ENCODE assay signal across 15 cellular contexts in the genomic region with DNA sequence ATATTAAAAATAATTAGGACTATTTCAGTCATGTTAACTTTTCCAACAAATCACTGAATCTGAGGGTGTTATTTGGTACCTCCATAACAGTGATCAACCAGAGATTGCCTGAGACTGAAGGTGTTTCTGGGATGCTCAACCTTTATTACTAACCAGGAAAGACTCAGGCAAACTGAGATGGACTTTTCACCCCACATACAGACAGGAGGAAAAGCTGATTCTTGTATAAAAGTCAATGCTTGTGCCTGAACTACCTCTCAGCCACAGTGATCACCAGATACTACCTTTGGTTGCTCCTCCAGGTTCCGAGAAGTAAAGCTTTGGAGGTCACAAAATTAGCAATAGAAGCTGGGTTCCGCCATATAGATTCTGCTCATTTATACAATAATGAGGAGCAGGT. TPM values are rescaled to one million over a fixed set of nuclear protein-coding genes. Genes with fewer than 3 reads are reported as not detected.
DNase-seq lines count a peak whose midpoint lies in the region; ATAC-seq and TF ChIP-seq lines count a peak whose summit lies in the region.
"Had no signal": no experiment of that assay in that cellular context is flagged by ENCODE, and none has a peak within 500 bp of the region (broad histone marks: within the 10 kb centered on the region; RNA-seq: fewer than 3 reads in every experiment).

No MANE protein-coding gene starts in this region.

- no peaks in the 10 kb centered on the region for H4K20me1 ChIP-seq in PC-9 (ENCODE audit: insufficient read depth)

- H3K4me2 ChIP-seq in PC-9: peak overlapping the region; percentile 74
- H3K4me2 ChIP-seq: neural progenitor cell had no signal

- peaks cover 42% of the 10 kb centered on the region for H3F3A ChIP-seq in PC-9 (ENCODE audit: insufficient read depth, low read depth)

- POLR2A ChIA-PET in PC-9 (lab: Charles Lee; ENCODE audit: unreplicated experiment): interaction anchor here (0.6 kb wide), 3 partner anchors 71 to 187 kb away, joined by 3 read pairs; no protein-coding TSS in a partner anchor

- intact Hi-C loops in PC-9 (cut with micrococcal nuclease; ENCODE audit: unreplicated experiment): no loop called here
- intact Hi-C loops in tibial artery (cut with DNase I; ENCODE audit: low total_unique reads): loop anchor here (5.0 kb wide), 1 partner anchor 244 kb away; no protein-coding TSS in a partner anchor
- intact Hi-C loops in prostate gland (cut with DNase I): loop anchor here (10.0 kb wide), 2 partner anchors 81 to 289 kb away; no protein-coding TSS in a partner anchor

- H3K4me3 ChIP-seq in PC-9: peak overlapping the region; percentile 97
- H3K4me3 ChIP-seq in epithelial cell of proximal tubule (ENCODE audit: low read depth, low read length): peak overlapping the region; percentile 64
- H3K4me3 ChIP-seq in lung: peak overlapping the region; percentile 42
- peak overlapping the region; percentile 49 to 51 for H3K4me3 ChIP-seq in tibial artery
- H3K4me3 ChIP-seq in prostate gland: no peak overlapping the region
- H3K4me3 ChIP-seq: neural progenitor cell had no signal

- peaks cover 51% of the 10 kb centered on the region for H3K36me3 ChIP-seq in PC-9 (ENCODE audit: low read depth)
- peaks cover 4 to 7% of the 10 kb centered on the region in 2 donors for H3K36me3 ChIP-seq in lung (ENCODE audit: control insufficient read depth in 2 of 2, insufficient read depth in 2 of 2, low read length in 2 of 2)
- peaks cover 6 to 15% (median 15%) of the 10 kb centered on the region in 3 donors for H3K36me3 ChIP-seq in tibial artery
- H3K36me3 ChIP-seq in prostate gland: no peaks in the 10 kb centered on the region
- H3K36me3 ChIP-seq: neural progenitor cell had no signal

- H3K27me3 ChIP-seq in PC-9 (ENCODE audit: insufficient read depth, low read depth): no peaks in the 10 kb centered on the region; the same call in 1 of the 2 replicates
- no peaks in the 10 kb centered on the region for H3K27me3 ChIP-seq in lung (ENCODE audit: control insufficient read depth, insufficient read depth)
- no peaks in the 10 kb centered on the region for H3K27me3 ChIP-seq in tibial artery
- H3K27me3 ChIP-seq in prostate gland (replicated peaks; ENCODE audit: insufficient read depth): no peaks in the 10 kb centered on the region
- H3K27me3 ChIP-seq: gastroesophageal sphincter, neural progenitor cell had no signal

- TF ChIP-seq POLR2A in prostate gland (IDR thresholded peaks at IDR 0.05): no peak

- BruUV-seq in PC-9 (replicated peaks; lab: Mats Ljungman, UMichigan): no TSS peak

- no peak for TF ChIP-seq CTCF in PC-9 (conservative IDR thresholded peaks at IDR 0.05)
- TF ChIP-seq CTCF in epithelial cell of proximal tubule (conservative IDR thresholded peaks at IDR 0.05; ENCODE audit: low read depth, low read length): no peak
- no peak for TF ChIP-seq CTCF in lung (IDR thresholded peaks at IDR 0.05; ENCODE audit: control extremely low read depth, extremely low read depth)
- no peak for TF ChIP-seq CTCF in tibial artery (IDR thresholded peaks at IDR 0.05)
- no peak for TF ChIP-seq CTCF in prostate gland (IDR thresholded peaks at IDR 0.05)

- H3K9me2 ChIP-seq in PC-9 (ENCODE audit: insufficient read depth): no peaks in the 10 kb centered on the region

- H3K4me1 ChIP-seq in PC-9 (replicated peaks; ENCODE audit: insufficient read depth) (peaks cover 37% of the 10 kb centered on the region), lung (ENCODE audit: control insufficient read depth in 2 of 2, insufficient read depth in 2 of 2, low read length in 2 of 2) (no peaks in the 10 kb centered on the region), tibial artery (no peaks in the 10 kb centered on the region), prostate gland (replicated peaks) (no peaks in the 10 kb centered on the region)
- H3K4me1 ChIP-seq: neural progenitor cell had no signal

- DNase-seq in PC-9: no peak
- DNase-seq in epithelial cell of proximal tubule (ENCODE audit: low read depth): no peak
- no peak for DNase-seq in lung (ENCODE audit: low spot score)
- DNase-seq in tibial artery: no peak
- DNase-seq in NCI-H82 (lab: John Stamatoyannopoulos, UW): no peak
- no peak for DNase-seq in prostate gland (ENCODE audit: low spot score)
- DNase-seq: activated CD4-positive, alpha-beta T cell treated with anti-CD3 and anti-CD28 coated beads, Interleukin-2, amount 10 ng/mL, durations not matched to agents 7 days and 5 days; activated CD8-positive, alpha-beta memory T cell treated with anti-CD3 and anti-CD28 coated beads, Interleukin-2, amount 50 U/mL, for 4 hours; NCI-H187 treated with DMSO at 0.1 percent for 48 hours; SHP77 treated with DMSO at 0.1 percent for 48 hours; stimulated activated naive CD4-positive, alpha-beta T cell; T-helper 1 cell had no signal

- H2AFZ ChIP-seq in PC-9: no peak overlapping the region
- H2AFZ ChIP-seq: neural progenitor cell had no signal

- peak overlapping the region; percentile 99 for H3K27ac ChIP-seq in PC-9
- no peak overlapping the region for H3K27ac ChIP-seq in lung (ENCODE audit: low read depth in 1 of 2, low read length in 1 of 2)
- peak overlapping the region in 1 of 2 donors; percentile 67 for H3K27ac ChIP-seq in tibial artery
- H3K27ac ChIP-seq in prostate gland: no peak overlapping the region
- H3K27ac ChIP-seq: neural progenitor cell had no signal

- 78 to 92% methylated on average over 2 of the region's 2 CpGs for WGBS in lung, 2 donors
- 98% methylated on average over 2 of the region's 2 CpGs for WGBS in prostate gland

- CTCF ChIA-PET in PC-9 (lab: Charles Lee): no interaction called here

- no peaks in the 10 kb centered on the region; the same call in 1 of the 2 replicates for H3K9me3 ChIP-seq in PC-9 (ENCODE audit: insufficient read depth, low read depth)
- H3K9me3 ChIP-seq in lung (ENCODE audit: control insufficient read depth in 2 of 2, insufficient read depth in 1 of 2, low read length in 1 of 2): no peaks in the 10 kb centered on the region
- H3K9me3 ChIP-seq in tibial artery: no peaks in the 10 kb centered on the region
- no peaks in the 10 kb centered on the region for H3K9me3 ChIP-seq in prostate gland
- H3K9me3 ChIP-seq: gastroesophageal sphincter had no signal

- H3K79me2 ChIP-seq in PC-9 (ENCODE audit: low read depth): peaks cover 74% of the 10 kb centered on the region

- ATAC-seq in lung (ENCODE audit: insufficient read depth, low FRiP score) (no peak), HG03097 (IDR thresholded peaks at IDR 0.05; ENCODE audit: low FRiP score, unreplicated experiment) (no peak)
- ATAC-seq: gastroesophageal sphincter had no signal

RNA-seq across cellular contexts. Expression of gene AKR1C3, which starts 1.9 kb away (rescaled TPM):
- total RNA-seq in PC-9 (2021): 1,870 and 1,886 TPM in 2 replicates
- total RNA-seq in epithelial cell of proximal tubule: 2.1 and 2.2 TPM in 2 replicates
- total RNA-seq in lung: 100 to 1,000 TPM in 1 of 2 donors, 1 to 10 TPM in 1; 8.9 to 116 TPM
- polyA plus RNA-seq in lung: 10 to 100 TPM; 63.4 to 74.1 TPM
- 10 to 100 TPM in 1 of 2 donors, 1 to 10 TPM in 1; 6.5 to 12.8 TPM for total RNA-seq in prostate gland

Comparison
In these comparisons a context has a peak if more than half of its experiments do, and no peak if none do; other contexts are left out.
1. H3K4me3 ChIP-seq: peak in PC-9 (single experiment), epithelial cell of proximal tubule (single experiment), lung (single experiment) and tibial artery (2 of 2); none in prostate gland (0 of 2).
2. RNA of gene AKR1C3, which starts 1.9 kb away (total RNA-seq): 1,870 to 1,886 TPM in PC-9; 8.9 to 116 TPM in lung, 6.5 to 12.8 TPM in prostate gland and 2.1 to 2.2 TPM in epithelial cell of proximal tubule; every median in the first group is over 10 times any median in the second.